In the genomic region with DNA sequence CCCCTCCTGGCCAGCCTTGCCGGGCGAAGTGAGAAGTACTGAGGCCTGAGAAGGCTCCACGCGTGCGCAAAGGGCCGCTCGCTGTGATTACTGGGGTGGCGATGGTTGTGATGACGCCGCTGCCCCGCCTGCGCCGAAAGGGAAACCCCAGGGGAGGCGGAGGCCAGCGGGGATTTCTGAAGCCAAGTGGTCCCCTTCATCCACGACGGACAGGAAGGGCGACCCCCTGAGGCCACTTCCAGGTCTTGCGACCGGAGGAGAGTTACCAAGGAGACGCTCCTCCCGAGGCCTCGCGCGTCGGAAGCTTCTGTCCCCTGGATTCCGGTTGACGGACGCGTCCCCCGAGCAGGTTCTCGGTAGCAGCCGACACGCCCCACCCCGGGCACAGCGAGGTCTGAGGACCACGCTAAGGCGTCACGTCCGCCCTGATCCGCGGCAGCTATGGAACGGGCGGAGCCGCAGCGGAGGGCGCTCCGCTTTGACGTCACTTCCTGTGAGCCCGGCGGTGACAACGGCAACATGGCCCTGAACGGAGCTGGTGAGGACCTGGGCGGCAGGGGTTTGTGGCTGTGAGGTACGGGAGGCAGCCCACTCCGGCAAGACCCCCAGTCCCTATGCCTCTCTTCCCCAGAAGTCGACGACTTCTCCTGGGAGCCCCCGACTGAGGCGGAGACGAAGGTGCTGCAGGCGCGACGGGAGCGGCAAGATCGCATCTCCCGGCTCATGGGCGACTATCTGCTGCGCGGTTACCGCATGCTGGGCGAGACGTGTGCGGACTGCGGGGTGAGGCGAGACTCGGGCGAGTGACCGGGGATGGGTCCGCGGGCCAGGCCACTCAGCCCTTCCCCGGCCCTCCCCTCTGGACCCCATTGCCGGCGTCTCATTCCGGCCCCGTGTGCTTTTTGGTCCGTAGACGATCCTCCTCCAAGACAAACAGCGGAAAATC, we compare ENCODE assay signal across 8 cellular contexts. TPM values are rescaled to one million over a fixed set of nuclear protein-coding genes. Genes with fewer than 3 reads are reported as not detected.
DNase-seq lines count a peak whose midpoint lies in the region; ATAC-seq and TF ChIP-seq lines count a peak whose summit lies in the region.

A gene with protein sequence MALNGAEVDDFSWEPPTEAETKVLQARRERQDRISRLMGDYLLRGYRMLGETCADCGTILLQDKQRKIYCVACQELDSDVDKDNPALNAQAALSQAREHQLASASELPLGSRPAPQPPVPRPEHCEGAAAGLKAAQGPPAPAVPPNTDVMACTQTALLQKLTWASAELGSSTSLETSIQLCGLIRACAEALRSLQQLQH (plus strand): TSS at position 505 of the 946 bp plus-strand sequence. CDS start 15 bp downstream, at position 520.

- CTCF ChIA-PET in IMR-90 (lab: Yijun Ruan, JAX) = interaction anchor here (0.8 to 1.1 kb wide), 2 partner anchors 29 to 41 kb away, joined by 4 to 9 read pairs; no protein-coding TSS in a partner anchor
- CTCF ChIA-PET in OCI-LY7 (lab: Charles Lee; ENCODE audit: unreplicated experiment) = interaction anchor here (1.1 kb wide), 1 partner anchor 18 kb away, joined by 4 read pairs; no protein-coding TSS in a partner anchor

- H4K8ac ChIP-seq in IMR-90 (ENCODE audit: low read depth in 2 of 2, low read length in 2 of 2) = peak within 1 kb of the TSS; percentile 82 to 98

- peaks cover 18 to 72% of the 10 kb centered on the region in 2 experiments for H3K79me1 ChIP-seq in IMR-90 (ENCODE audit: low read depth in 1 of 2, low read length in 2 of 2)

- peak; percentile 64 for TF ChIP-seq RAD21 in IMR-90 (IDR thresholded peaks at IDR 0.05; ENCODE audit: low read length)

- H3K23ac ChIP-seq in IMR-90 (ENCODE audit: low read depth, low read length) = peak within 1 kb of the TSS; percentile 96

- peak within 1 kb of the TSS; percentile 30; the same call in 1 of the 2 replicates for H2BK20ac ChIP-seq in IMR-90 (ENCODE audit: low read depth, low read length)

- peak within 1 kb of the TSS; percentile 69; the same call in 1 of the 3 replicates for H2BK15ac ChIP-seq in IMR-90 (ENCODE audit: low read depth, low read length)

- H3K27ac ChIP-seq in IMR-90 (ENCODE audit: insufficient read depth, low read length) = peak within 1 kb of the TSS; percentile 78
- peak within 1 kb of the TSS; percentile 71 for H3K27ac ChIP-seq in OCI-LY7 (ENCODE audit: low read depth, low read length, poor library complexity, severe bottlenecking)

- H3K79me2 ChIP-seq in OCI-LY7 (ENCODE audit: insufficient read depth, low read depth, low read length) = peaks cover 38% of the 10 kb centered on the region

- peak within 1 kb of the TSS; percentile 94 for H3K4ac ChIP-seq in IMR-90 (ENCODE audit: low read depth, low read length)

- BruUV-seq in IMR-90 (replicated peaks; lab: Mats Ljungman, UMichigan) = no TSS peak
- no TSS peak for BruUV-seq in OCI-LY7 (replicated peaks; lab: Mats Ljungman, UMichigan)

- peak within 1 kb of the TSS; percentile 95 for H2AK9ac ChIP-seq in IMR-90 (replicated peaks; ENCODE audit: low read depth, low read length, poor library complexity)

- intact Hi-C loops in IMR-90 (cut with micrococcal nuclease) (loop anchor here (1.0 to 5.0 kb wide), 4 partner anchors 13 to 188 kb away; a partner anchor contains a TSS), OCI-LY7 (cut with micrococcal nuclease; ENCODE audit: unreplicated experiment) (loop anchor here (1.0 to 10.0 kb wide), 3 partner anchors 30 to 715 kb away; a partner anchor contains a TSS)

- dilution Hi-C loops in IMR-90 (cut with HindIII; ENCODE audit: low sequenced_read_pairs, unreplicated experiment) = no loop called here

- H2AFZ ChIP-seq in IMR-90 (replicated peaks; ENCODE audit: low read length, poor library complexity) (peak within 1 kb of the TSS; percentile 98), OCI-LY7 (ENCODE audit: low read length) (peak within 1 kb of the TSS; percentile 27; the same call in 1 of the 2 replicates)

- DNase-seq in DMS153 (lab: John Stamatoyannopoulos, UW) (peak; percentile 94), IMR-90 (peak; percentile 99), OCI-LY7 (ENCODE audit: low spot score) (peak; percentile 99), activated T-cell treated with anti-CD3 and anti-CD28 coated beads for 1 hour (ENCODE audit: low read depth) (peak; percentile 94), epidermal melanocyte (ENCODE audit: insufficient read length, low spot score) (peak; percentile 98), mucosa of gallbladder (ENCODE audit: low spot score) (peak; percentile 97)
- DNase-seq in stimulated activated CD8-positive, alpha-beta memory T cell treated with anti-CD3 and anti-CD28 coated beads, Interleukin-4, amount 100 ng/mL, for 4 hours (ENCODE audit: low read depth in 2 of 2, low spot score in 1 of 2) = peak; percentile 91 to 97

- H4K5ac ChIP-seq in IMR-90 (ENCODE audit: low read depth, low read length) = peak within 1 kb of the TSS; percentile 90

- no peaks in the 10 kb centered on the region for H3K9me2 ChIP-seq in OCI-LY7 (ENCODE audit: insufficient read depth, low read length)

- H3K9ac ChIP-seq in IMR-90 (ENCODE audit: low read depth, low read length) = peak within 1 kb of the TSS; percentile 83

- peak within 1 kb of the TSS; percentile 85 for H2BK5ac ChIP-seq in IMR-90 (ENCODE audit: low read depth, low read length, poor library complexity, severe bottlenecking)

- peaks cover 4% of the 10 kb centered on the region; the same call in 1 of the 2 replicates for H3K36me3 ChIP-seq in IMR-90 (ENCODE audit: control insufficient read depth, insufficient read depth, low read length)
- H3K36me3 ChIP-seq in OCI-LY7 (ENCODE audit: insufficient read depth, low read length) = peaks cover 8% of the 10 kb centered on the region; the same call in 1 of the 2 replicates

- TF ChIP-seq POLR2A in IMR-90 (IDR thresholded peaks at IDR 0.05; ENCODE audit: low read depth, low read length) = peak; percentile 73

- POLR2A ChIA-PET in IMR-90 (lab: Charles Lee; ENCODE audit: unreplicated experiment) = interaction anchor here (0.5 kb wide), 1 partner anchor 66 kb away, joined by 3 read pairs; no protein-coding TSS in a partner anchor
- POLR2A ChIA-PET in OCI-LY7 (lab: Charles Lee) = interaction anchor here (0.7 to 1.1 kb wide), 2 partner anchors 14 to 145 kb away, joined by 3 read pairs; no protein-coding TSS in a partner anchor

- H4K91ac ChIP-seq in IMR-90 (ENCODE audit: insufficient read depth, low read depth, low read length) = peak within 1 kb of the TSS; percentile 84

- H3K56ac ChIP-seq in IMR-90 (ENCODE audit: extremely low read depth, insufficient read depth, low read length) = peak within 1 kb of the TSS; percentile 96

- 1% methylated on average over 31 of the region's 89 CpGs; no CpG with 5 or more reads in 1 of the 2 experiments for WGBS in IMR-90 (ENCODE audit: extremely low coverage in 2 of 2, insufficient read length in 1 of 2), 2 experiments

- H3K9me1 ChIP-seq in IMR-90 (ENCODE audit: insufficient read depth, low read length) = peaks cover 19% of the 10 kb centered on the region

- in situ Hi-C loops in IMR-90 (cut with MboI; ENCODE audit: low sequenced_read_pairs) = no loop called here

- ATAC-seq in GM21528 (IDR thresholded peaks at IDR 0.05; ENCODE audit: low FRiP score, unreplicated experiment) (peak; percentile 56), IMR-90 (ENCODE audit: low read depth) (peak; percentile 70)

- H3K9me3 ChIP-seq in IMR-90 (ENCODE audit: control insufficient read depth, insufficient read depth, low read length) (no peaks in the 10 kb centered on the region), OCI-LY7 (ENCODE audit: low read length) (no peaks in the 10 kb centered on the region)

- peak within 1 kb of the TSS; percentile 23 for H3K18ac ChIP-seq in IMR-90 (ENCODE audit: low read depth, low read length)

- H4K20me1 ChIP-seq in IMR-90 (ENCODE audit: insufficient read depth, low read length) (peaks cover 22% of the 10 kb centered on the region), OCI-LY7 (ENCODE audit: insufficient read depth, low read length) (peaks cover 7% of the 10 kb centered on the region; the same call in 1 of the 2 replicates)

- H3K4me2 ChIP-seq in IMR-90 (ENCODE audit: low read depth, low read length) (peak within 1 kb of the TSS; percentile 83), OCI-LY7 (ENCODE audit: low read length) (peak within 1 kb of the TSS; percentile 98)

- H2BK120ac ChIP-seq in IMR-90 (ENCODE audit: low read depth, low read length) = peak within 1 kb of the TSS; percentile 30

- H3K14ac ChIP-seq in IMR-90 (replicated peaks; ENCODE audit: low read depth, low read length) = peak within 1 kb of the TSS; percentile 95

- no peaks in the 10 kb centered on the region for H3K27me3 ChIP-seq in IMR-90 (ENCODE audit: control insufficient read depth, insufficient read depth, low read length)

- H3K4me1 ChIP-seq in IMR-90 (ENCODE audit: control insufficient read depth, insufficient read depth, low read length) = peaks cover 19% of the 10 kb centered on the region
- H3K4me1 ChIP-seq in OCI-LY7 (ENCODE audit: insufficient read depth, low read length, poor library complexity, severe bottlenecking) = peaks cover 62% of the 10 kb centered on the region

- peak; percentile 76 for TF ChIP-seq CTCF in IMR-90 (conservative IDR thresholded peaks at IDR 0.05; ENCODE audit: low read depth, low read length)
- TF ChIP-seq CTCF in OCI-LY7 (conservative IDR thresholded peaks at IDR 0.05; ENCODE audit: low read length) = peak; percentile 69

- peak within 1 kb of the TSS; percentile 79 for H3K4me3 ChIP-seq in IMR-90 (ENCODE audit: insufficient read depth, low read depth, low read length)
- peak within 1 kb of the TSS; percentile 94 for H3K4me3 ChIP-seq in OCI-LY7 (ENCODE audit: low read depth, low read length, poor library complexity, severe bottlenecking)

- peak within 1 kb of the TSS; percentile 90 for H2AK5ac ChIP-seq in IMR-90 (ENCODE audit: low read depth, low read length)

TF ChIP-seq in IMR-90, 13 proteins besides CTCF, POLR2A, EP300 and RAD21:
- TF ChIP-seq MAZ (IDR thresholded peaks at IDR 0.05; ENCODE audit: borderline replicate concordance, low read depth, low read length) (peak; percentile 79; the same call in 1 of the 2 replicates), MXI1 (IDR thresholded peaks at IDR 0.05; ENCODE audit: borderline replicate concordance, low read depth, low read length) (peak; percentile 91; the same call in 1 of the 2 replicates), SMC3 (IDR thresholded peaks at IDR 0.05; ENCODE audit: low read depth, low read length) (peak; percentile 65), CEBPB (IDR thresholded peaks at IDR 0.05; ENCODE audit: low read depth, low read length) (no peak)

RNA-seq across cellular contexts. Expression of the gene that starts here (rescaled TPM):
- total RNA-seq in IMR-90 (2012; rRNA removed) = 69.7 and 75.6 TPM in 2 replicates
- polyA plus RNA-seq in IMR-90 (2012; rRNA removed) = 90.3 and 113 TPM in 2 replicates
- polyA plus RNA-seq in IMR-90 (2012; cell fraction: cytosol; rRNA removed) = 68.6 and 112 TPM in 2 replicates
- polyA plus RNA-seq in IMR-90 (2012; cell fraction: nucleus; rRNA removed; ENCODE audit: low replicate concordance) = 56.1 and 132 TPM in 2 replicates
- 37.7 and 60.4 TPM in 2 replicates for total RNA-seq in OCI-LY7 (2014; rRNA removed; shearing (Covaris generic))
- total RNA-seq in OCI-LY7 (2022) = 35.9 and 43.4 TPM in 2 replicates
- total RNA-seq in mucosa of gallbladder = 30.0 TPM

Comparison
In these comparisons a context has a peak if more than half of its experiments do, and no peak if none do; other contexts are left out.
1. Peak in every context shown above with its lines: DNase-seq, ATAC-seq, H3K4me3 ChIP-seq and H3K27ac ChIP-seq.